13 cellular contexts compared by ENCODE assay signal in genomic region chr19:38839816-38840582, GRCh38. TPM values are rescaled to one million over a fixed set of nuclear protein-coding genes. Genes with fewer than 3 reads are reported as not detected.
DNase-seq lines count a peak whose midpoint lies in the region; ATAC-seq and TF ChIP-seq lines count a peak whose summit lies in the region.
"Had no signal": no experiment of that assay in that cellular context is flagged by ENCODE, and none has a peak within 500 bp of the region (broad histone marks: within the 10 kb centered on the region; RNA-seq: fewer than 3 reads in every experiment).

No MANE protein-coding gene starts in this region.

- no peaks in the 10 kb centered on the region for H3K9me3 ChIP-seq in CD4-positive, CD25-positive, alpha-beta regulatory T cell (ENCODE audit: control insufficient read depth in 2 of 2, low read length in 2 of 2)

- peaks cover 90% of the 10 kb centered on the region for H3K36me3 ChIP-seq in CD4-positive, CD25-positive, alpha-beta regulatory T cell (ENCODE audit: control insufficient read depth, insufficient read depth, low read length)
- H3K36me3 ChIP-seq in H7 (replicated peaks; ENCODE audit: control insufficient read depth, insufficient read depth, low read length), result peaks cover 83% of the 10 kb centered on the region

- TF ChIP-seq CTCF in nephron (IDR thresholded peaks at IDR 0.05; ENCODE audit: unreplicated experiment in 3 of 3), result no peak

- no peak for DNase-seq in CD4-positive, CD25-positive, alpha-beta regulatory T cell
- DNase-seq in H7 (peak; percentile 42), astrocyte of the hippocampus (ENCODE audit: low read depth, low spot score) (peak; percentile 36), NCI-H146 treated with DMSO at 0.1 percent for 48 hours (lab: John Stamatoyannopoulos, UW; ENCODE audit: unreplicated experiment) (no peak), activated gamma-delta T cell treated with Interleukin-2 at 50 U/mL for 16 hours (no peak)
- DNase-seq: DMS153, KBM-7, NCI-H2107 had no signal

- peaks cover 62% of the 10 kb centered on the region for H3K36me3 Mint-ChIP-seq in CD4-positive, CD25-positive, alpha-beta regulatory T cell
- H3K36me3 Mint-ChIP-seq in nephron (ENCODE audit: low read depth), result peaks cover 87% of the 10 kb centered on the region

- peaks cover 49% of the 10 kb centered on the region for H3K4me1 ChIP-seq in CD4-positive, CD25-positive, alpha-beta regulatory T cell (ENCODE audit: control insufficient read depth, insufficient read depth, low read length, poor library complexity, severe bottlenecking)

- peak overlapping the region; percentile 77 for H3K27ac ChIP-seq in CD4-positive, CD25-positive, alpha-beta regulatory T cell (ENCODE audit: insufficient read depth, low read length, poor library complexity, severe bottlenecking)

- peaks cover 16 to 55% (median 41%) of the 10 kb centered on the region in 4 donors for H3K4me1 Mint-ChIP-seq in CD4-positive, CD25-positive, alpha-beta regulatory T cell
- peaks cover 27% of the 10 kb centered on the region for H3K4me1 Mint-ChIP-seq in nephron

- H3K9me3 Mint-ChIP-seq in CD4-positive, CD25-positive, alpha-beta regulatory T cell, result peaks cover 0 to 5% (median 0%) of the 10 kb centered on the region in 7 donors
- no peaks in the 10 kb centered on the region for H3K9me3 Mint-ChIP-seq in nephron

- H3K4me3 ChIP-seq in CD4-positive, CD25-positive, alpha-beta regulatory T cell (ENCODE audit: low read depth, low read length), result no peak overlapping the region
- H3K4me3 ChIP-seq in H7 (ENCODE audit: insufficient read depth, low read depth, low read length), result no peak overlapping the region

- no peaks in the 10 kb centered on the region for H3K27me3 ChIP-seq in CD4-positive, CD25-positive, alpha-beta regulatory T cell (ENCODE audit: control insufficient read depth, insufficient read depth, low read length)
- no peaks in the 10 kb centered on the region for H3K27me3 ChIP-seq in H7 (ENCODE audit: control insufficient read depth, insufficient read depth, low read length)

- peaks cover 11% of the 10 kb centered on the region for H3K27me3 Mint-ChIP-seq in CD4-positive, CD25-positive, alpha-beta regulatory T cell
- H3K27me3 Mint-ChIP-seq in nephron (ENCODE audit: low read depth), result no peaks in the 10 kb centered on the region

- ATAC-seq in CD4-positive, CD25-positive, alpha-beta regulatory T cell (ENCODE audit: low read depth in 2 of 2), result no peak
- ATAC-seq in HG02678 (IDR thresholded peaks at IDR 0.05; ENCODE audit: unreplicated experiment) (no peak), HG02885 (IDR thresholded peaks at IDR 0.05; ENCODE audit: poor library complexity, unreplicated experiment) (no peak)

- peak overlapping the region; percentile 35 to 79 (median 58) for H3K4me3 Mint-ChIP-seq in CD4-positive, CD25-positive, alpha-beta regulatory T cell
- H3K4me3 Mint-ChIP-seq in nephron, result no peak overlapping the region

- H3K27ac Mint-ChIP-seq in CD4-positive, CD25-positive, alpha-beta regulatory T cell, result peak overlapping the region in 1 of 3 donors; percentile 71
- H3K27ac Mint-ChIP-seq in nephron, result peak overlapping the region in 2 of 3 experiments; percentile 43 to 66

RNA-seq across cellular contexts. Expression of gene ECH1, which starts 8.4 kb away (rescaled TPM):
- 95.2 TPM for total RNA-seq in CD4-positive, CD25-positive, alpha-beta regulatory T cell
- polyA plus RNA-seq in CD4-positive, CD25-positive, alpha-beta regulatory T cell, result 100 to 1,000 TPM; 248 to 308 (median 277) TPM
- 97.6 and 109 TPM in 2 replicates for total RNA-seq in H7 (2014; rRNA removed; shearing (Covaris generic))

RNA-seq across cellular contexts. Expression of gene HNRNPL, which starts 9.8 kb away (rescaled TPM):
- total RNA-seq in CD4-positive, CD25-positive, alpha-beta regulatory T cell, result 503 TPM
- polyA plus RNA-seq in CD4-positive, CD25-positive, alpha-beta regulatory T cell, result 10 to 100 TPM; 66.3 to 93.6 (median 85.5) TPM
- total RNA-seq in H7 (2014; rRNA removed; shearing (Covaris generic)), result 454 and 591 TPM in 2 replicates

RNA-seq across cellular contexts. Expression of gene LGALS4, which starts 27.3 kb away (rescaled TPM):
- total RNA-seq in CD4-positive, CD25-positive, alpha-beta regulatory T cell, result 2.1 TPM
- polyA plus RNA-seq in CD4-positive, CD25-positive, alpha-beta regulatory T cell, result under 1 TPM in 1 of 4 donors, not detected in 3; 0.10 TPM
- total RNA-seq in H7 (2014; rRNA removed; shearing (Covaris generic)), result not detected in 2 replicates
- total RNA-seq: temporal lobe had no signal

RNA-seq across cellular contexts. Expression of gene RINL, which starts 38.1 kb away (rescaled TPM):
- 48.9 TPM for total RNA-seq in CD4-positive, CD25-positive, alpha-beta regulatory T cell
- 10 to 100 TPM; 30.1 to 39.7 (median 36.5) TPM for polyA plus RNA-seq in CD4-positive, CD25-positive, alpha-beta regulatory T cell
- 34.0 and 40.5 TPM in 2 replicates for total RNA-seq in H7 (2014; rRNA removed; shearing (Covaris generic))

RNA-seq across cellular contexts. Expression of gene LGALS7B, which starts 51.0 kb away (rescaled TPM):
- not detected for total RNA-seq in CD4-positive, CD25-positive, alpha-beta regulatory T cell
- polyA plus RNA-seq in CD4-positive, CD25-positive, alpha-beta regulatory T cell, result not detected
- not detected in 2 replicates for total RNA-seq in H7 (2014; rRNA removed; shearing (Covaris generic))
- polyA plus RNA-seq: neural cell had no signal

Comparison
In these comparisons a context has a peak if more than half of its experiments do, and no peak if none do; other contexts are left out.
1. DNase-seq: peak in H7 (single experiment) and astrocyte of the hippocampus (single experiment); none in CD4-positive, CD25-positive, alpha-beta regulatory T cell (0 of 3), NCI-H146 treated with DMSO at 0.1 percent for 48 hours (single experiment) and activated gamma-delta T cell treated with Interleukin-2 at 50 U/mL for 16 hours (single experiment).
2. H3K4me3 Mint-ChIP-seq: peak in CD4-positive, CD25-positive, alpha-beta regulatory T cell (4 of 4); none in nephron (0 of 3).